ENCODE assay signal across 8 cellular contexts in genomic region chr13:34942732-34943674, GRCh38. TPM values are rescaled to one million over a fixed set of nuclear protein-coding genes. Genes with fewer than 3 reads are reported as not detected.
DNase-seq lines count a peak whose midpoint lies in the region; ATAC-seq and TF ChIP-seq lines count a peak whose summit lies in the region.

No MANE protein-coding gene starts in this region.

- no peak for TF ChIP-seq CTCF in Calu3 (IDR thresholded peaks at IDR 0.05; ENCODE audit: unreplicated experiment)

- peak overlapping the region; percentile 66 for H3K4me2 ChIP-seq in neuronal stem cell (ENCODE audit: insufficient read depth, low read length, poor library complexity, severe bottlenecking)

- H4K8ac ChIP-seq in neuronal stem cell (ENCODE audit: low read depth, low read length) = no peak overlapping the region

- H3K9me3 ChIP-seq in neuronal stem cell (replicated peaks in 1 of 2; ENCODE audit: control insufficient read depth in 2 of 2, insufficient read depth in 1 of 2, low read depth in 1 of 2, low read length in 2 of 2) = no peaks in the 10 kb centered on the region

- no CpG with 5 or more reads among the region's 67 CpGs for WGBS in neuronal stem cell (ENCODE audit: extremely low coverage in 2 of 2, insufficient read length in 2 of 2, insufficient replicate concordance in 1 of 2), 2 donors

- no TSS peak for BruUV-seq in Calu3 (replicated peaks; lab: Mats Ljungman, UMichigan)

- peak; percentile 16 for ATAC-seq in GM21381 (IDR thresholded peaks at IDR 0.05; ENCODE audit: unreplicated experiment)
- ATAC-seq in GM18861 (IDR thresholded peaks at IDR 0.05; ENCODE audit: unreplicated experiment) = no peak
- ATAC-seq in HG03520 (IDR thresholded peaks at IDR 0.05; ENCODE audit: unreplicated experiment) = no peak

- H3K79me1 ChIP-seq in neuronal stem cell (ENCODE audit: low read depth, low read length) = no peaks in the 10 kb centered on the region

- peak; percentile 53 for DNase-seq in Calu3
- peak; percentile 48 for DNase-seq in M059J (ENCODE audit: low read depth)
- DNase-seq in activated CD8-positive, alpha-beta memory T cell treated with anti-CD3 and anti-CD28 coated beads, Interleukin-2, amount 50 U/mL, for 48 hours = peak; percentile 53
- peak; percentile 26 for DNase-seq in globus pallidus (ENCODE audit: low spot score)
- peak; percentile 52 for DNase-seq in neuronal stem cell (ENCODE audit: low spot score)

- H3K4me3 Mint-ChIP-seq in Calu3 (ENCODE audit: low read depth, unreplicated experiment) = peak overlapping the region; percentile 68

- peak overlapping the region; percentile 97 for H3K14ac ChIP-seq in neuronal stem cell (ENCODE audit: low read length)

- H3K4me1 Mint-ChIP-seq in Calu3 (ENCODE audit: low read depth, unreplicated experiment) = no peaks in the 10 kb centered on the region

- H3K36me3 Mint-ChIP-seq in Calu3 (ENCODE audit: insufficient read depth, unreplicated experiment) = peaks cover 30% of the 10 kb centered on the region

- H2BK12ac ChIP-seq in neuronal stem cell (ENCODE audit: low read length) = no peak overlapping the region

- peak overlapping the region; percentile 99 for H3K9ac ChIP-seq in neuronal stem cell (ENCODE audit: low read depth, low read length, poor library complexity)

- H3K23ac ChIP-seq in neuronal stem cell (ENCODE audit: low read depth, low read length, poor library complexity) = peak overlapping the region; percentile 52

- H3K9me3 Mint-ChIP-seq in Calu3 (ENCODE audit: low read depth, unreplicated experiment) = no peaks in the 10 kb centered on the region

- H2BK120ac ChIP-seq in neuronal stem cell (ENCODE audit: low read depth, low read length) = peak overlapping the region; percentile 61

- H2BK15ac ChIP-seq in neuronal stem cell (ENCODE audit: low read length) = peak overlapping the region; percentile 17

- H3K27me3 ChIP-seq in neuronal stem cell (ENCODE audit: control insufficient read depth in 3 of 3, insufficient read depth in 3 of 3, low read depth in 1 of 3, low read length in 3 of 3) = peaks cover 0 to 20% (median 0%) of the 10 kb centered on the region in 3 experiments

- no peaks in the 10 kb centered on the region for H3K36me3 ChIP-seq in neuronal stem cell (replicated peaks in 1 of 2; ENCODE audit: control insufficient read depth in 2 of 2, insufficient read depth in 2 of 2, low read length in 2 of 2)

- no peaks in the 10 kb centered on the region for H3K27me3 Mint-ChIP-seq in Calu3 (ENCODE audit: unreplicated experiment)

- peak overlapping the region; percentile 90 for H2BK5ac ChIP-seq in neuronal stem cell (ENCODE audit: low read length)

- no peak overlapping the region for H3K4ac ChIP-seq in neuronal stem cell (ENCODE audit: low read length)

- CTCF ChIA-PET in Calu3 (lab: Charles Lee) = no interaction called here

- H4K91ac ChIP-seq in neuronal stem cell (ENCODE audit: low read depth, low read length, poor library complexity) = no peak overlapping the region

- peak overlapping the region; percentile 98 for H2AFZ ChIP-seq in neuronal stem cell (ENCODE audit: low read length)

- H3K27ac ChIP-seq in neuronal stem cell (replicated peaks; ENCODE audit: low read length) = peak overlapping the region; percentile 98

- intact Hi-C loops in Calu3 (cut with micrococcal nuclease; ENCODE audit: unreplicated experiment) = loop anchor here (5.0 kb wide), 3 partner anchors 81 to 786 kb away; no protein-coding TSS in a partner anchor

- peak overlapping the region; percentile 38 for H3K27ac Mint-ChIP-seq in Calu3 (ENCODE audit: unreplicated experiment)

- H3K4me3 ChIP-seq in neuronal stem cell (ENCODE audit: low read length in 2 of 2) = peak overlapping the region; percentile 74 to 99

- H3K18ac ChIP-seq in neuronal stem cell (ENCODE audit: low read length) = peak overlapping the region; percentile 97

- H3K4me1 ChIP-seq in neuronal stem cell (ENCODE audit: control insufficient read depth in 2 of 2, insufficient read depth in 1 of 2, low read depth in 1 of 2, low read length in 2 of 2) = peaks cover 5 to 11% of the 10 kb centered on the region in 2 donors

- H2AK5ac ChIP-seq in neuronal stem cell (ENCODE audit: low read depth, low read length) = no peak overlapping the region

RNA-seq across cellular contexts. Expression of gene NBEA, which starts 0.9 kb away (rescaled TPM):
- total RNA-seq in Calu3 (2022) = 18.0 and 21.4 TPM in 2 replicates
- 2.9 and 6.4 TPM in 2 replicates for total RNA-seq in M059J (2014; rRNA removed; shearing (Covaris generic))
- polyA plus RNA-seq in neuronal stem cell (2013, experiment 1 of 2) = 7.3 TPM
- 7.4 TPM for polyA plus RNA-seq in neuronal stem cell (2013, experiment 2 of 2)
